Comparison of ENCODE assay signal across 8 cellular contexts in the genomic region with DNA sequence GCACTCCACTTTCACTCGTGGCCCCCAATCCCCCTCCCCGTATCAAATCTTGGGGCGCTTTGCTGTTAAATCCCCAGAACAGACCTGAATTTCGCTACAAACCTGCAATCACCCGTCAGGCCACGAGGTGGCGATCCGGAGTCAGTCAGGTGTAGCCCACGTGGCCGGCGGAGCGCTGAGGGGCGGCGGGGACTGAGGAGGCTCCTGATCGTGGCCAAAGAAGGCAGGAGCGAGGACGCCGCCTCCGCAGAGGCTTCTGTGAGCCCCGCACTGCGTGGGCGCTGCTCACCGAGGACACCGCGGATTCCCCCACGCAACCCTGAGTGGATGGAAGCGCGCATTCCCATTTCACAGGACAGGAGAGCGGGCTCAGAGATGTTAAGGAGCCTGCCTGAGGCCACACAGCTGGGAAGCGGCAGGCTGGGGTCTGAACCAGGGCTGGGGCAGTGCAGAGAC.
A peak's percentile ranks its signal among the peaks of the same experiment; 100 is the strongest.
DNase-seq lines count a peak whose midpoint lies in the region; ATAC-seq and TF ChIP-seq lines count a peak whose summit lies in the region.

No MANE protein-coding gene starts in this region.

- CTCF ChIA-PET in HEK293T (lab: Yijun Ruan, JAX), result interaction anchor here (0.6 to 7.0 kb wide), 22 partner anchors 9 to 1785 kb away, joined by 3 to 97 read pairs (median 4); no protein-coding TSS in a partner anchor

- peak; percentile 85 for DNase-seq in HEK293T (ENCODE audit: extremely low spot score)
- peak; percentile 10 for DNase-seq in NCI-H526 treated with DMSO at 0.1 percent for 48 hours (lab: John Stamatoyannopoulos, UW)
- DNase-seq in activated CD4-positive, alpha-beta T cell treated with anti-CD3 and anti-CD28 coated beads, Interleukin-2, amount 50 U/mL, for 4 hours, result peak; percentile 84 to 86
- DNase-seq in cortex of kidney (lab: John Stamatoyannopoulos, UW), result peak; percentile 20
- DNase-seq in lung microvascular endothelial cell (ENCODE audit: low read depth in 2 of 2), result peak; percentile 56 to 76
- peak; percentile 74 for DNase-seq in stimulated activated CD8-positive, alpha-beta memory T cell treated with anti-CD3 and anti-CD28 coated beads, Interleukin-12 subunit alpha, Interleukin-12 subunit beta, amount 100 ng/mL, for 1 hour (ENCODE audit: low read depth)

- TF ChIP-seq CTCF in C4-2B (conservative IDR thresholded peaks at IDR 0.05), result peak; percentile 94

- POLR2A ChIA-PET in HEK293T (lab: Yijun Ruan, JAX), result interaction anchor here (0.9 to 1.9 kb wide), 3 partner anchors 76 to 99 kb away, joined by 3 to 7 read pairs (median 6); partner anchors contain the start of genes LMX1B and ZBTB43

- no peak for ATAC-seq in GM21390 (IDR thresholded peaks at IDR 0.05; ENCODE audit: unreplicated experiment)

- no peak overlapping the region; the same call in 1 of the 2 replicates for H3K27ac ChIP-seq in C4-2B

TF ChIP-seq in HEK293T, 16 proteins besides CTCF, POLR2A, EP300 and RAD21:
- TF ChIP-seq SUZ12 (IDR thresholded peaks at IDR 0.05) (no peak), L3MBTL2 (conservative IDR thresholded peaks at IDR 0.05) (peak; percentile 91)

Comparison
In these comparisons a context has a peak if more than half of its experiments do, and no peak if none do; other contexts are left out.
1. DNase-seq: peak in every context shown above with its lines; median percentile 85 in HEK293T; 85 in activated CD4-positive, alpha-beta T cell treated with anti-CD3 and anti-CD28 coated beads, Interleukin-2, amount 50 U/mL, for 4 hours; 74 in stimulated activated CD8-positive, alpha-beta memory T cell treated with anti-CD3 and anti-CD28 coated beads, Interleukin-12 subunit alpha, Interleukin-12 subunit beta, amount 100 ng/mL, for 1 hour; 66 in lung microvascular endothelial cell; 20 in cortex of kidney; 10 in NCI-H526 treated with DMSO at 0.1 percent for 48 hours.